16 cellular contexts compared by ENCODE assay signal in the genomic region with DNA sequence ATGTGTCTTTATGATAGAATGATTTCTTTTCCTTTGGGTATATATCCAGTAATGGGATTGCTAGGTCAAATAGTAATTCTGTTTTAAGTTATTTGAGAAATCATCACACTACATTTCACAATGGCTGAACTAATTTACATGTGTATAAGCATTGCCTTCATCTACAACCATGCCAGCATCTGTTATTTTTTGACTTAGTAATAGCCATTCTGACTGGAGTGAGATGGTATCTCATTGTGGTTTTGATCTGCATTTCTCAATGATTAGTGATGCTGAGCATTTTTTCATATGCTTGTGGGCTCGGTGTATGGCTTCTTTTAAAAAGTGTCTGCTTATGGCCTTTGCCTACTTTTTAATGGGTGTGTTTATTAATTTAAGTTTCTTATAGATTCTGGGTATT.
DNase-seq lines count a peak whose midpoint lies in the region; ATAC-seq and TF ChIP-seq lines count a peak whose summit lies in the region.
"Had no signal": no experiment of that assay in that cellular context is flagged by ENCODE, and none has a peak within 500 bp of the region (broad histone marks: within the 10 kb centered on the region; RNA-seq: fewer than 3 reads in every experiment).

No MANE protein-coding gene starts in this region.

- ATAC-seq in GM18909 (IDR thresholded peaks at IDR 0.05; ENCODE audit: poor library complexity, unreplicated experiment) = no peak
- ATAC-seq: left lobe of liver had no signal

- intact Hi-C loops in colonic mucosa (cut with DNase I) = no loop called here

- no peak overlapping the region for H3K27ac ChIP-seq in colonic mucosa
- H3K27ac ChIP-seq: SJCRH30, thyroid gland had no signal

- H3K36me3 ChIP-seq in adipocyte (ENCODE audit: control insufficient read depth, insufficient read depth, low read length, severe bottlenecking) = no peaks in the 10 kb centered on the region
- no peaks in the 10 kb centered on the region for H3K36me3 ChIP-seq in colonic mucosa
- H3K36me3 ChIP-seq: SJCRH30, thyroid gland had no signal

- H3K4me3 ChIP-seq in adipocyte (ENCODE audit: low read length) = no peak overlapping the region
- H3K4me3 ChIP-seq in colonic mucosa = no peak overlapping the region
- H3K4me3 ChIP-seq: SJCRH30, thyroid gland had no signal

- H3K9me3 ChIP-seq in adipocyte (ENCODE audit: control insufficient read depth, low read length) (no peaks in the 10 kb centered on the region), colonic mucosa (no peaks in the 10 kb centered on the region)
- H3K9me3 ChIP-seq: SJCRH30, thyroid gland had no signal

- no peak for TF ChIP-seq CTCF in colonic mucosa (IDR thresholded peaks at IDR 0.05)

- H3K9ac ChIP-seq in adipocyte (ENCODE audit: low read length) (no peak overlapping the region), colonic mucosa (ENCODE audit: low read depth in 2 of 2, low read length in 2 of 2) (no peak overlapping the region)

- peaks cover 21% of the 10 kb centered on the region for H3K4me1 ChIP-seq in adipocyte (ENCODE audit: control insufficient read depth, insufficient read depth, low read length)
- no peaks in the 10 kb centered on the region for H3K4me1 ChIP-seq in colonic mucosa
- H3K4me1 ChIP-seq: SJCRH30, thyroid gland had no signal

- no peaks in the 10 kb centered on the region for H3K27me3 ChIP-seq in adipocyte (replicated peaks; ENCODE audit: control insufficient read depth, insufficient read depth, low read length)
- H3K27me3 ChIP-seq in colonic mucosa = no peaks in the 10 kb centered on the region
- H3K27me3 ChIP-seq: SJCRH30, thyroid gland had no signal

- DNase-seq in HCEC 1CT (peak; percentile 93), adipocyte (ENCODE audit: low read depth) (peak; percentile 92), fibroblast of peridontal ligament (ENCODE audit: extremely low read depth) (peak; percentile 98), iPS-NIHi11 (ENCODE audit: low spot score) (no peak), colonic mucosa (no peak)
- no peak for DNase-seq in stimulated activated CD8-positive, alpha-beta memory T cell treated with anti-CD3 and anti-CD28 coated beads, Interleukin-4, amount 100 ng/mL, for 48 hours
- DNase-seq: activated CD4-positive, alpha-beta T cell treated with anti-CD3 and anti-CD28 coated beads for 1 hour; activated effector memory CD4-positive, alpha-beta T cell treated with Interleukin-2 at 50 U/mL for 16 hours; dermis blood vessel endothelial cell; erythroblast; NCI-H2227 treated with DMSO at 0.1 percent for 48 hours; SJCRH30; stimulated activated CD4-positive, alpha-beta T cell treated with anti-CD3 and anti-CD28 coated beads, Interleukin-4, amount 100 ng/mL, for 4 hours; thyroid gland had no signal

Comparison
In these comparisons a context has a peak if more than half of its experiments do, and no peak if none do; other contexts are left out.
1. DNase-seq: peak in HCEC 1CT (single experiment), adipocyte (single experiment) and fibroblast of peridontal ligament (single experiment); none in iPS-NIHi11 (single experiment), stimulated activated CD8-positive, alpha-beta memory T cell treated with anti-CD3 and anti-CD28 coated beads, Interleukin-4, amount 100 ng/mL, for 48 hours (single experiment) and colonic mucosa (single experiment).